In the genomic region with DNA sequence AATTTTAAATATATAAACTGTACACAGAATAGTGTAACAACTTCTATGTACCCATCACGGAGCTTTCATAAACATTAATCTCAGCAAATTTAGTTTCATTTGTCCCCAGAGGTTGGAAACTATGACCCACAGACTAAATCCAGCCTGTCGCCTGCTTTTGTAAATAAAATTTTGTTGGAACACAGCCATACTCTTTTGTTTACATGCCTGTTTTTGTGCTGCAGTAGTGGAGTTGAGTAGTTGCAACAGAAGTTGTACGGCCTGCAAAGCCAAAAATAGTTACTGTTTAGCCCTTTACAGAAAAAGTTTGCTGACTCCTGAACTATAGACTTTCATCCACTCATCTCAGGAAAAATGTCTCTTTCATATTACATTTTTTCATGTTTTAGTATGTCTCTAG, we compare ENCODE assay signal across 1 cellular context.
TF ChIP-seq lines count a peak whose summit lies in the region.

No MANE protein-coding gene starts in this region.

TF ChIP-seq in HCT116, 20 proteins besides CTCF, POLR2A, EP300 and RAD21 (continued from another document):
- TF ChIP-seq, protein P1, sequence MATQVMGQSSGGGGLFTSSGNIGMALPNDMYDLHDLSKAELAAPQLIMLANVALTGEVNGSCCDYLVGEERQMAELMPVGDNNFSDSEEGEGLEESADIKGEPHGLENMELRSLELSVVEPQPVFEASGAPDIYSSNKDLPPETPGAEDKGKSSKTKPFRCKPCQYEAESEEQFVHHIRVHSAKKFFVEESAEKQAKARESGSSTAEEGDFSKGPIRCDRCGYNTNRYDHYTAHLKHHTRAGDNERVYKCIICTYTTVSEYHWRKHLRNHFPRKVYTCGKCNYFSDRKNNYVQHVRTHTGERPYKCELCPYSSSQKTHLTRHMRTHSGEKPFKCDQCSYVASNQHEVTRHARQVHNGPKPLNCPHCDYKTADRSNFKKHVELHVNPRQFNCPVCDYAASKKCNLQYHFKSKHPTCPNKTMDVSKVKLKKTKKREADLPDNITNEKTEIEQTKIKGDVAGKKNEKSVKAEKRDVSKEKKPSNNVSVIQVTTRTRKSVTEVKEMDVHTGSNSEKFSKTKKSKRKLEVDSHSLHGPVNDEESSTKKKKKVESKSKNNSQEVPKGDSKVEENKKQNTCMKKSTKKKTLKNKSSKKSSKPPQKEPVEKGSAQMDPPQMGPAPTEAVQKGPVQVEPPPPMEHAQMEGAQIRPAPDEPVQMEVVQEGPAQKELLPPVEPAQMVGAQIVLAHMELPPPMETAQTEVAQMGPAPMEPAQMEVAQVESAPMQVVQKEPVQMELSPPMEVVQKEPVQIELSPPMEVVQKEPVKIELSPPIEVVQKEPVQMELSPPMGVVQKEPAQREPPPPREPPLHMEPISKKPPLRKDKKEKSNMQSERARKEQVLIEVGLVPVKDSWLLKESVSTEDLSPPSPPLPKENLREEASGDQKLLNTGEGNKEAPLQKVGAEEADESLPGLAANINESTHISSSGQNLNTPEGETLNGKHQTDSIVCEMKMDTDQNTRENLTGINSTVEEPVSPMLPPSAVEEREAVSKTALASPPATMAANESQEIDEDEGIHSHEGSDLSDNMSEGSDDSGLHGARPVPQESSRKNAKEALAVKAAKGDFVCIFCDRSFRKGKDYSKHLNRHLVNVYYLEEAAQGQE (IDR thresholded peaks at IDR 0.05; ENCODE audit: low read depth), result no peak
- TF ChIP-seq ELF1 (IDR thresholded peaks at IDR 0.05; ENCODE audit: borderline replicate concordance, low read depth) (no peak), EZH2 (IDR thresholded peaks at IDR 0.05) (no peak), CEBPB (IDR thresholded peaks at IDR 0.05; ENCODE audit: low read depth) (no peak)
- TF ChIP-seq, protein P2, sequence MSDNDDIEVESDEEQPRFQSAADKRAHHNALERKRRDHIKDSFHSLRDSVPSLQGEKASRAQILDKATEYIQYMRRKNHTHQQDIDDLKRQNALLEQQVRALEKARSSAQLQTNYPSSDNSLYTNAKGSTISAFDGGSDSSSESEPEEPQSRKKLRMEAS (IDR thresholded peaks at IDR 0.05), result no peak
TF ChIP-seq in HCT116: peak in this region for 0.
